ENCODE assay signal across 23 cellular contexts in the genomic region with DNA sequence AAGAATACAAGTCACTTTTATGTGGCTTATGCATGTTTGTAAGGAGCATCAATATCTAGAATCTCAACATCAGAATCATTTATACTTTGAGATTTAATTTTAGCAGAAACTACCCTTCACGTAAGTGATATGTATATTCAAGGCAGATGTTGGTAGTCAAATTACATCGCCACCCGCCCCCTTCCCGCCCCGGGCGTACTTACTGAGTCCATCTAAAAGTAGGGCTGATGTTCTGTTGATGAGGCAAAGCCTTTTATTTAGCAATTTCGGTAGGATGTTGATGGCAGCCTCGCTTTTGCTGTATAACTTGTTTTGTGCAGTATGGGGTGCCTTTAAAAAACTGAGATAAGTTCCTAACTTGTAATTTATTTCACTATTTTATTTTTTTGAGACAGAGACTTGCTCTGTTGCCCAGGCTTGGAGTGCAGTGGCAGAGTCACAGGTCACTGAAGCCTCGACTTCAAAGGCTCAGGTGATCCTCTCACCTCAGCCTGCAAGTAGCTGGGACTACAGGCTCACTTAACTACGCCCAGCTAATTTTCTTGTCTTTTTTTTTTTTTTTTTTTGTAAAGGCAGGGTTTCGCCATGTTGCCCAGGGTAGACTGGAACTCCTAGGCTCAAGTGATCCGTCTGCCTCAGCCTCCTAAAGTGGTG. TPM values are rescaled to one million over a fixed set of nuclear protein-coding genes. Genes with fewer than 3 reads are reported as not detected.
A peak's percentile ranks its signal among the peaks of the same experiment; 100 is the strongest.
DNase-seq lines count a peak whose midpoint lies in the region; ATAC-seq and TF ChIP-seq lines count a peak whose summit lies in the region.
"Had no signal": no experiment of that assay in that cellular context is flagged by ENCODE, and none has a peak within 500 bp of the region (broad histone marks: within the 10 kb centered on the region; RNA-seq: fewer than 3 reads in every experiment).

No MANE protein-coding gene starts in this region.

- POLR2A ChIA-PET in Panc1 (lab: Charles Lee) = no interaction called here
- POLR2A ChIA-PET in CD8-positive, alpha-beta T cell (lab: Charles Lee) = no interaction called here

- H3K4me1 Mint-ChIP-seq in CD8-positive, alpha-beta T cell (ENCODE audit: low read depth) = peaks cover 46% of the 10 kb centered on the region

- in situ Hi-C loops in Panc1 (cut with HindIII; ENCODE audit: low pct_unique_long_range_greater_than_20kb, low sequenced_read_pairs) (no loop called here), gastrocnemius medialis (cut with MboI; ENCODE audit: low sequenced_read_pairs in 4 of 4) (no loop called here)

- no TSS peak for BruUV-seq in Panc1 (replicated peaks; lab: Mats Ljungman, UMichigan)

- DNase-seq in DMS 273 (lab: John Stamatoyannopoulos, UW; ENCODE audit: unreplicated experiment) (peak; percentile 40), DMS 273 treated with DMSO at 0.1 percent for 48 hours (lab: John Stamatoyannopoulos, UW) (no peak), Panc1 (ENCODE audit: low read depth, low spot score) (no peak), iPS-NIHi7 (ENCODE audit: extremely low spot score) (peak; percentile 16), gastrocnemius medialis (peak in 1 of 2 donors; percentile 39), sciatic nerve (ENCODE audit: low spot score) (no peak), spleen (no peak)
- DNase-seq in CD8-positive, alpha-beta T cell = no peak
- DNase-seq: BE2C, DMS53, Kasumi-1, NCI-H1092 treated with DMSO at 0.1 percent for 48 hours, NCI-H1436, NCI-H187, NCI-H2081 treated with DMSO at 0.1 percent for 48 hours, NCI-H446, NCI-H526 treated with DMSO at 0.1 percent for 48 hours, SHP77 had no signal

- peaks cover 20% of the 10 kb centered on the region for H3K36me3 ChIP-seq in Panc1 (ENCODE audit: control insufficient read depth, insufficient read depth, low read length)
- H3K36me3 ChIP-seq in gastrocnemius medialis = peaks cover 0 to 4% of the 10 kb centered on the region in 2 donors
- H3K36me3 ChIP-seq in CD8-positive, alpha-beta T cell (ENCODE audit: insufficient read depth, low read length) = no peaks in the 10 kb centered on the region
- peaks cover 0 to 48% (median 4%) of the 10 kb centered on the region in 6 donors for H3K36me3 ChIP-seq in spleen

- peaks cover 65% of the 10 kb centered on the region for H3K4me1 ChIP-seq in Panc1 (ENCODE audit: control insufficient read depth, insufficient read depth, low read length)
- peaks cover 82 to 87% of the 10 kb centered on the region in 2 donors for H3K4me1 ChIP-seq in gastrocnemius medialis
- no peaks in the 10 kb centered on the region for H3K4me1 ChIP-seq in CD8-positive, alpha-beta T cell (ENCODE audit: insufficient read depth, low read length)
- H3K4me1 ChIP-seq in spleen = peaks cover 0 to 41% (median 1%) of the 10 kb centered on the region in 6 donors
- H3K4me1 ChIP-seq: BE2C had no signal

- H3K27me3 ChIP-seq in Panc1 (ENCODE audit: control insufficient read depth, insufficient read depth, low read length) = no peaks in the 10 kb centered on the region
- no peaks in the 10 kb centered on the region for H3K27me3 ChIP-seq in gastrocnemius medialis
- H3K27me3 ChIP-seq in CD8-positive, alpha-beta T cell (ENCODE audit: insufficient read depth, low read length) = no peaks in the 10 kb centered on the region
- no peaks in the 10 kb centered on the region for H3K27me3 ChIP-seq in spleen (replicated peaks in 1 of 7)
- H3K27me3 ChIP-seq: BE2C had no signal

- peaks cover 39% of the 10 kb centered on the region for H3K36me3 Mint-ChIP-seq in CD8-positive, alpha-beta T cell

- H3K9me3 ChIP-seq in Panc1 (ENCODE audit: control insufficient read depth, insufficient read depth, low read depth, low read length) = no peaks in the 10 kb centered on the region
- H3K9me3 ChIP-seq in gastrocnemius medialis = no peaks in the 10 kb centered on the region
- H3K9me3 ChIP-seq in CD8-positive, alpha-beta T cell (ENCODE audit: low read length) = no peaks in the 10 kb centered on the region
- H3K9me3 ChIP-seq in spleen = no peaks in the 10 kb centered on the region
- H3K9me3 ChIP-seq: BE2C had no signal

- TF ChIP-seq CTCF in Panc1 (IDR thresholded peaks at IDR 0.05) (no peak), gastrocnemius medialis (IDR thresholded peaks at IDR 0.05 in 4 of 5, conservative IDR thresholded peaks at IDR 0.05 in 1 of 5) (no peak), spleen (IDR thresholded peaks at IDR 0.05 in 8 of 11, conservative IDR thresholded peaks at IDR 0.05 in 3 of 11) (no peak)
- no peak for TF ChIP-seq CTCF in CD8-positive, alpha-beta T cell (IDR thresholded peaks at IDR 0.05)

- H3K27me3 Mint-ChIP-seq in CD8-positive, alpha-beta T cell (ENCODE audit: low read depth) = no peaks in the 10 kb centered on the region

- TF ChIP-seq POLR2A in gastrocnemius medialis (IDR thresholded peaks at IDR 0.05) (no peak), spleen (IDR thresholded peaks at IDR 0.05) (no peak)

- intact Hi-C loops in Panc1 (cut with micrococcal nuclease; ENCODE audit: unreplicated experiment) (no loop called here), gastrocnemius medialis (cut with DNase I; ENCODE audit: low total_unique reads) (loop anchor here (2.0 to 5.0 kb wide), 2 partner anchors 34 to 51 kb away; no protein-coding TSS in a partner anchor), sciatic nerve (cut with DNase I) (no loop called here), spleen (cut with DNase I; ENCODE audit: low total_unique reads) (no loop called here)
- intact Hi-C loops in CD8-positive, alpha-beta T cell (cut with DNase I, micrococcal nuclease) = no loop called here

- WGBS in spleen, 5 donors = 87 to 96% (median 92%) methylated on average over 12 of the region's 12 CpGs

- no peak overlapping the region for H3K27ac Mint-ChIP-seq in CD8-positive, alpha-beta T cell

- ATAC-seq in Panc1 (no peak), gastrocnemius medialis (peak; percentile 30 to 50), sciatic nerve (no peak)
- ATAC-seq in CD8-positive, alpha-beta T cell = no peak
- ATAC-seq: GM12878, K562 had no signal

- no peaks in the 10 kb centered on the region for H3K9me3 Mint-ChIP-seq in CD8-positive, alpha-beta T cell
- H3K9me3 Mint-ChIP-seq: CD14-positive monocyte had no signal

- H3K4me3 ChIP-seq in Panc1 (ENCODE audit: low read depth in 2 of 2, low read length in 2 of 2) = no peak overlapping the region
- H3K4me3 ChIP-seq in gastrocnemius medialis = no peak overlapping the region
- H3K4me3 ChIP-seq in CD8-positive, alpha-beta T cell (ENCODE audit: low read depth, low read length) = no peak overlapping the region
- H3K4me3 ChIP-seq in spleen = no peak overlapping the region
- H3K4me3 ChIP-seq: GM12878, K562 had no signal

- H3K4me3 Mint-ChIP-seq in CD8-positive, alpha-beta T cell = no peak overlapping the region
- H3K4me3 Mint-ChIP-seq: CD14-positive monocyte had no signal

- CTCF ChIA-PET in Panc1 (lab: Charles Lee) = no interaction called here
- CTCF ChIA-PET in CD8-positive, alpha-beta T cell (lab: Charles Lee) = no interaction called here

- H3K27ac ChIP-seq in Panc1 (ENCODE audit: low read length) (peak overlapping the region; percentile 85; the same call in 1 of the 2 replicates), gastrocnemius medialis (peak overlapping the region in 3 of 4 donors; percentile 1 to 80 (median 37)), spleen (no peak overlapping the region)
- no peak overlapping the region for H3K27ac ChIP-seq in CD8-positive, alpha-beta T cell (ENCODE audit: low read depth, low read length)
- H3K27ac ChIP-seq: 22Rv1, RWPE1 had no signal

RNA-seq across cellular contexts. Expression of a gene that starts 30.8 kb away (rescaled TPM):
- total RNA-seq in Panc1 (2021; ENCODE audit: unreplicated experiment) = 310 TPM
- 139 TPM for polyA plus RNA-seq in Panc1 (2012; ENCODE audit: insufficient read length)
- 100 to 1,000 TPM; 256 to 373 (median 327) TPM for total RNA-seq in gastrocnemius medialis
- 243 TPM for total RNA-seq in sciatic nerve
- 10 to 100 TPM; 64.2 to 74.5 TPM for total RNA-seq in CD8-positive, alpha-beta T cell
- 100 to 1,000 TPM in 6 of 7 donors, 10 to 100 TPM in 1; 99.7 to 139 (median 123) TPM for total RNA-seq in spleen
- 10 to 100 TPM; 53.1 to 58.7 (median 57.8) TPM for polyA plus RNA-seq in spleen

Comparison
In these comparisons a context has a peak if more than half of its experiments do, and no peak if none do; other contexts are left out.
1. DNase-seq: peak in DMS 273 (single experiment) and iPS-NIHi7 (single experiment); none in DMS 273 treated with DMSO at 0.1 percent for 48 hours (single experiment), Panc1 (single experiment), sciatic nerve (single experiment), CD8-positive, alpha-beta T cell (0 of 7) and spleen (single experiment).
2. ATAC-seq: peak in gastrocnemius medialis (2 of 2); none in Panc1 (single experiment), sciatic nerve (single experiment) and CD8-positive, alpha-beta T cell (single experiment).
3. H3K27ac ChIP-seq: peak in Panc1 (single experiment) and gastrocnemius medialis (3 of 4); none in CD8-positive, alpha-beta T cell (single experiment) and spleen (0 of 8).